Comparison of ENCODE assay signal across 15 cellular contexts in the genomic region with DNA sequence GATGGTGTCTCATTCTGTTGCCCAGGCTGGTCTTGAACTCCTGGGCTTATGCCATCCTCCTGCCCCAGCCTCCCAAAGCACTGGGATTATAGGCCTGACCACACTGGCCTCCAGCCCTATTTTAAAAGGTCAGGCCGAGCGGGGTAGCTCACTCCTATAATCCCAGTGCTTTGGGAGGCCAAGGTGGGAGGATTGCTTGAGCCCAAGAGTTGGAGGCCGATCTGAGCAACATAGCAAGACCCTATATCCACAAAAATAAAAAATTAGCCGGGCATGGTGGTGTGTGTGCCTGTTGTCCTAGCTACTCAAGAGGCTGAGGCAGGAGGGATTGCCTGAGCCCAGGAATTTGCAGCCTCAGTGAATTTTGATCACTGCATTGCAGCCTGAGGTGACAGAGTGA.
"Had no signal": no experiment of that assay in that cellular context is flagged by ENCODE, and none has a peak within 500 bp of the region (broad histone marks: within the 10 kb centered on the region; RNA-seq: fewer than 3 reads in every experiment).

No MANE protein-coding gene starts in this region.

- FAIRE-seq: islet of Langerhans, TTC549 had no signal

- H3K27me3 ChIP-seq: testis had no signal

- H3K27ac ChIP-seq: testis had no signal

- DNase-seq: activated CD8-positive, alpha-beta memory T cell treated with anti-CD3 and anti-CD28 coated beads, Interleukin-2, amount 50 U/mL, for 48 hours; cerebellar nuclear complex; endodermal cell; erythroblast; head of caudate nucleus; nephron progenitor cell; stimulated activated CD4-positive, alpha-beta T cell treated with anti-CD3 and anti-CD28 coated beads, Interleukin-2, amount 100 ng/mL, for 48 hours; stimulated activated naive CD8-positive, alpha-beta T cell treated with anti-CD3 and anti-CD28 coated beads, Interleukin-15, Interleukin-2, amounts not matched to agents 100 U/mL and 50 U/mL, for 24 hours; T-helper 2 cell; testis had no signal

- H3K4me3 ChIP-seq: testis had no signal

- ATAC-seq: activated CD4-positive, CD25-positive, alpha-beta regulatory T cell treated with anti-CD3 and anti-CD28 coated beads, Interleukin-2, amount 50 U/mL, for 24 hours; left lobe of liver; SK-N-SH treated with all-trans-retinoic acid at 6 μM for 48 hours; stimulated activated naive CD8-positive, alpha-beta T cell treated with anti-CD3 and anti-CD28 coated beads, Interleukin-15, Interleukin-2, amounts not matched to agents 100 U/mL and 50 U/mL, for 24 hours had no signal

- H3K9me3 ChIP-seq: testis had no signal
